In the genomic region with DNA sequence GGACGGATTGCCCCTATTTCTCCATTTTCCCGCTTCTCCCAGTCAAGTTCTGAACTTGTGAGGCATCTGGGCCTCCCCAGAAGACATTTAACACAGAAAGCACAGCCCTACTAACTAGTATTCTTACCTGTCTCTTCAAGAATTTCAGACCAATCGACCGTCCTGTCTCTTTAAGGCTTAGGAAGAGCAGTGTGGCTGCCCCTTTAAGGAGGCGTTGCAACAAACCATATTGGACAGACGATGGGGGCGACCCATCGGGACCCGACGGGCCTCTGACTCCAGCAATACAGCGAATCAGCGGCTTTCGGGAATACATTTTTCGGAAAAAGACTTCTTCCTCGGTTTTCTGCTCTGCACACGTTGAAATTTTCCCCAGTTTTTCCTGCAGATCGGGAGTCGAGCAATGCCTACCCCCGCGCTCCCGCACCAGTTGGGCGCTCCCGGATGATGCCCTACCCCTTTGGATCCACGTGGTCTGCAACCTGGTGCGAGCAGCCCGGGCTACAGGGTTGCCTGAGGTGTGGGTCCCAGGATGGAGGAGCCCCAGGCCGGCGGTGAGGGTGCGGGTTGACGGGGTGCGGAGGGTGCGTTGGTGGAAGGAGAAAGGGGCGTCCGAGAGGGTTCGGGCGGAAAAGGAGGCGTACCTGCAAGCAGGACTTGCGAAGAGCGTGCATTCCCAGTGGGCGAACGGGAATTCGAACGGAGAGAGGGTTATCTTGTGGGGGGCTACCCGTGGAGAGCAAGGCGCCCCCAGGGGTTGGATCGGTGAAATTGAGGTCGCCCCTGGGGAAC, we compare ENCODE assay signal across 1 cellular context.
TF ChIP-seq lines count a peak whose summit lies in the region.

A gene with protein sequence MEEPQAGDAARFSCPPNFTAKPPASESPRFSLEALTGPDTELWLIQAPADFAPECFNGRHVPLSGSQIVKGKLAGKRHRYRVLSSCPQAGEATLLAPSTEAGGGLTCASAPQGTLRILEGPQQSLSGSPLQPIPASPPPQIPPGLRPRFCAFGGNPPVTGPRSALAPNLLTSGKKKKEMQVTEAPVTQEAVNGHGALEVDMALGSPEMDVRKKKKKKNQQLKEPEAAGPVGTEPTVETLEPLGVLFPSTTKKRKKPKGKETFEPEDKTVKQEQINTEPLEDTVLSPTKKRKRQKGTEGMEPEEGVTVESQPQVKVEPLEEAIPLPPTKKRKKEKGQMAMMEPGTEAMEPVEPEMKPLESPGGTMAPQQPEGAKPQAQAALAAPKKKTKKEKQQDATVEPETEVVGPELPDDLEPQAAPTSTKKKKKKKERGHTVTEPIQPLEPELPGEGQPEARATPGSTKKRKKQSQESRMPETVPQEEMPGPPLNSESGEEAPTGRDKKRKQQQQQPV (plus strand): TSS at position 480 of the 792 bp plus-strand sequence. CDS start 53 bp downstream, at position 533.

TF ChIP-seq in HEK293, 187 proteins besides CTCF, POLR2A, EP300 and RAD21 (continued from another document and continues in another):
- no peak for TF ChIP-seq ZNF266 (tag by site-specific recombination; IDR thresholded peaks at IDR 0.05; ENCODE audit: low read depth)
- TF ChIP-seq ZSCAN30 (tag by site-specific recombination; IDR thresholded peaks at IDR 0.05): no peak
- TF ChIP-seq ZNF335 (tag by site-specific recombination; conservative IDR thresholded peaks at IDR 0.05): peak; percentile 81
- TF ChIP-seq ZNF501 (tag by site-specific recombination; IDR thresholded peaks at IDR 0.05): peak; percentile 73; the same call in 1 of the 2 replicates
- no peak for TF ChIP-seq ZNF768 (tag by site-specific recombination; IDR thresholded peaks at IDR 0.05)
- TF ChIP-seq, protein P1, sequence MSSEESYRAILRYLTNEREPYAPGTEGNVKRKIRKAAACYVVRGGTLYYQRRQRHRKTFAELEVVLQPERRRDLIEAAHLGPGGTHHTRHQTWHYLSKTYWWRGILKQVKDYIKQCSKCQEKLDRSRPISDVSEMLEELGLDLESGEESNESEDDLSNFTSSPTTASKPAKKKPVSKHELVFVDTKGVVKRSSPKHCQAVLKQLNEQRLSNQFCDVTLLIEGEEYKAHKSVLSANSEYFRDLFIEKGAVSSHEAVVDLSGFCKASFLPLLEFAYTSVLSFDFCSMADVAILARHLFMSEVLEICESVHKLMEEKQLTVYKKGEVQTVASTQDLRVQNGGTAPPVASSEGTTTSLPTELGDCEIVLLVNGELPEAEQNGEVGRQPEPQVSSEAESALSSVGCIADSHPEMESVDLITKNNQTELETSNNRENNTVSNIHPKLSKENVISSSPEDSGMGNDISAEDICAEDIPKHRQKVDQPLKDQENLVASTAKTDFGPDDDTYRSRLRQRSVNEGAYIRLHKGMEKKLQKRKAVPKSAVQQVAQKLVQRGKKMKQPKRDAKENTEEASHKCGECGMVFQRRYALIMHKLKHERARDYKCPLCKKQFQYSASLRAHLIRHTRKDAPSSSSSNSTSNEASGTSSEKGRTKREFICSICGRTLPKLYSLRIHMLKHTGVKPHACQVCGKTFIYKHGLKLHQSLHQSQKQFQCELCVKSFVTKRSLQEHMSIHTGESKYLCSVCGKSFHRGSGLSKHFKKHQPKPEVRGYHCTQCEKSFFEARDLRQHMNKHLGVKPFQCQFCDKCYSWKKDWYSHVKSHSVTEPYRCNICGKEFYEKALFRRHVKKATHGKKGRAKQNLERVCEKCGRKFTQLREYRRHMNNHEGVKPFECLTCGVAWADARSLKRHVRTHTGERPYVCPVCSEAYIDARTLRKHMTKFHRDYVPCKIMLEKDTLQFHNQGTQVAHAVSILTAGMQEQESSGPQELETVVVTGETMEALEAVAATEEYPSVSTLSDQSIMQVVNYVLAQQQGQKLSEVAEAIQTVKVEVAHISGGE (tag by site-specific recombination; conservative IDR thresholded peaks at IDR 0.05; ENCODE audit: low read depth): no peak; the same call in 1 of the 2 replicates
- no peak for TF ChIP-seq ZSCAN16 (tag by site-specific recombination; IDR thresholded peaks at IDR 0.05)
- TF ChIP-seq ZBTB7A (tag by site-specific recombination; IDR thresholded peaks at IDR 0.05; ENCODE audit: low read depth): no peak
- TF ChIP-seq ZNF354C (tag by site-specific recombination; IDR thresholded peaks at IDR 0.05; ENCODE audit: borderline replicate concordance, low read depth): no peak
- no peak for TF ChIP-seq ZNF169 (tag by site-specific recombination; IDR thresholded peaks at IDR 0.05)
- TF ChIP-seq, protein P2, sequence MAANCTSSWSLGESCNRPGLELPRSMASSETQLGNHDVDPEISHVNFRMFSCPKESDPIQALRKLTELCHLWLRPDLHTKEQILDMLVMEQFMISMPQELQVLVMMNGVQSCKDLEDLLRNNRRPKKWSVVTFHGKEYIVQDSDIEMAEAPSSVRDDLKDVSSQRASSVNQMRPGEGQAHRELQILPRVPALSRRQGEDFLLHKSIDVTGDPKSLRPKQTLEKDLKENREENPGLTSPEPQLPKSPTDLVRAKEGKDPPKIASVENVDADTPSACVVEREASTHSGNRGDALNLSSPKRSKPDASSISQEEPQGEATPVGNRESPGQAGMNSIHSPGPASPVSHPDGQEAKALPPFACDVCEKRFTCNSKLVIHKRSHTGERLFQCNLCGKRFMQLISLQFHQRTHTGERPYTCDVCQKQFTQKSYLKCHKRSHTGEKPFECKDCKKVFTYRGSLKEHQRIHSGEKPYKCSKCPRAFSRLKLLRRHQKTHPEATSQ (tag by site-specific recombination; IDR thresholded peaks at IDR 0.05): no peak
- TF ChIP-seq ZXDB (tag by site-specific recombination; IDR thresholded peaks at IDR 0.05): peak; percentile 92
- 0 out of 2 replicates have a peak, but pooled peaks have one; percentile 32 for TF ChIP-seq ZBTB8A (tag by site-specific recombination; IDR thresholded peaks at IDR 0.05)
- TF ChIP-seq, protein P3, sequence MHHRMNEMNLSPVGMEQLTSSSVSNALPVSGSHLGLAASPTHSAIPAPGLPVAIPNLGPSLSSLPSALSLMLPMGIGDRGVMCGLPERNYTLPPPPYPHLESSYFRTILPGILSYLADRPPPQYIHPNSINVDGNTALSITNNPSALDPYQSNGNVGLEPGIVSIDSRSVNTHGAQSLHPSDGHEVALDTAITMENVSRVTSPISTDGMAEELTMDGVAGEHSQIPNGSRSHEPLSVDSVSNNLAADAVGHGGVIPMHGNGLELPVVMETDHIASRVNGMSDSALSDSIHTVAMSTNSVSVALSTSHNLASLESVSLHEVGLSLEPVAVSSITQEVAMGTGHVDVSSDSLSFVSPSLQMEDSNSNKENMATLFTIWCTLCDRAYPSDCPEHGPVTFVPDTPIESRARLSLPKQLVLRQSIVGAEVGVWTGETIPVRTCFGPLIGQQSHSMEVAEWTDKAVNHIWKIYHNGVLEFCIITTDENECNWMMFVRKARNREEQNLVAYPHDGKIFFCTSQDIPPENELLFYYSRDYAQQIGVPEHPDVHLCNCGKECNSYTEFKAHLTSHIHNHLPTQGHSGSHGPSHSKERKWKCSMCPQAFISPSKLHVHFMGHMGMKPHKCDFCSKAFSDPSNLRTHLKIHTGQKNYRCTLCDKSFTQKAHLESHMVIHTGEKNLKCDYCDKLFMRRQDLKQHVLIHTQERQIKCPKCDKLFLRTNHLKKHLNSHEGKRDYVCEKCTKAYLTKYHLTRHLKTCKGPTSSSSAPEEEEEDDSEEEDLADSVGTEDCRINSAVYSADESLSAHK (tag by site-specific recombination; IDR thresholded peaks at IDR 0.05): no peak
- no peak for TF ChIP-seq ZNF114 (tag by site-specific recombination; IDR thresholded peaks at IDR 0.05)
- TF ChIP-seq ZNF626 (tag by site-specific recombination; IDR thresholded peaks at IDR 0.05): no peak
- TF ChIP-seq ZNF521 (tag by site-specific recombination; IDR thresholded peaks at IDR 0.05): no peak
- TF ChIP-seq ZNF223 (tag by site-specific recombination; IDR thresholded peaks at IDR 0.05): no peak
- TF ChIP-seq, protein P4, sequence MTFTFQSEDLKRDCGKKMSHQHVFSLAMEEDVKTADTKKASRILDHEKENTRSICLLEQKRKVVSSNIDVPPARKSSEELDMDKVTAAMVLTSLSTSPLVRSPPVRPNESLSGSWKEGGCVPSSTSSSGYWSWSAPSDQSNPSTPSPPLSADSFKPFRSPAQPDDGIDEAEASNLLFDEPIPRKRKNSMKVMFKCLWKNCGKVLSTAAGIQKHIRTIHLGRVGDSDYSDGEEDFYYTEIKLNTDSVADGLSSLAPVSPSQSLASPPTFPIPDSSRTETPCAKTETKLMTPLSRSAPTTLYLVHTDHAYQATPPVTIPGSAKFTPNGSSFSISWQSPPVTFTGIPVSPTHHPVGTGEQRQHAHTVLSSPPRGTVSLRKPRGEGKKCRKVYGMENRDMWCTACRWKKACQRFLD (tag by site-specific recombination; IDR thresholded peaks at IDR 0.05): no peak
- no peak for TF ChIP-seq GLI2 (tag by site-specific recombination; IDR thresholded peaks at IDR 0.05; ENCODE audit: borderline replicate concordance, low read depth)
- TF ChIP-seq ZNF571 (tag by site-specific recombination; IDR thresholded peaks at IDR 0.05): no peak
- no peak for TF ChIP-seq HOXC10 (CRISPR knock-in tag; IDR thresholded peaks at IDR 0.05)
- no peak for TF ChIP-seq ZNF776 (tag by site-specific recombination; IDR thresholded peaks at IDR 0.05; ENCODE audit: borderline replicate concordance)
- TF ChIP-seq, protein P5, sequence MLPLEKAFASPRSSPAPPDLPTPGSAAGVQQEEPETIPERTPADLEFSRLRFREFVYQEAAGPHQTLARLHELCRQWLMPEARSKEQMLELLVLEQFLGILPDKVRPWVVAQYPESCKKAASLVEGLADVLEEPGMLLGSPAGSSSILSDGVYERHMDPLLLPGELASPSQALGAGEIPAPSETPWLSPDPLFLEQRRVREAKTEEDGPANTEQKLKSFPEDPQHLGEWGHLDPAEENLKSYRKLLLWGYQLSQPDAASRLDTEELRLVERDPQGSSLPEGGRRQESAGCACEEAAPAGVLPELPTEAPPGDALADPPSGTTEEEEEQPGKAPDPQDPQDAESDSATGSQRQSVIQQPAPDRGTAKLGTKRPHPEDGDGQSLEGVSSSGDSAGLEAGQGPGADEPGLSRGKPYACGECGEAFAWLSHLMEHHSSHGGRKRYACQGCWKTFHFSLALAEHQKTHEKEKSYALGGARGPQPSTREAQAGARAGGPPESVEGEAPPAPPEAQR (tag by site-specific recombination; IDR thresholded peaks at IDR 0.05): peak; percentile 42; the same call in 1 of the 2 replicates
- TF ChIP-seq TCF7L2 (IDR thresholded peaks at IDR 0.05; ENCODE audit: borderline replicate concordance, low read depth, low read length): no peak
- TF ChIP-seq, protein P6, sequence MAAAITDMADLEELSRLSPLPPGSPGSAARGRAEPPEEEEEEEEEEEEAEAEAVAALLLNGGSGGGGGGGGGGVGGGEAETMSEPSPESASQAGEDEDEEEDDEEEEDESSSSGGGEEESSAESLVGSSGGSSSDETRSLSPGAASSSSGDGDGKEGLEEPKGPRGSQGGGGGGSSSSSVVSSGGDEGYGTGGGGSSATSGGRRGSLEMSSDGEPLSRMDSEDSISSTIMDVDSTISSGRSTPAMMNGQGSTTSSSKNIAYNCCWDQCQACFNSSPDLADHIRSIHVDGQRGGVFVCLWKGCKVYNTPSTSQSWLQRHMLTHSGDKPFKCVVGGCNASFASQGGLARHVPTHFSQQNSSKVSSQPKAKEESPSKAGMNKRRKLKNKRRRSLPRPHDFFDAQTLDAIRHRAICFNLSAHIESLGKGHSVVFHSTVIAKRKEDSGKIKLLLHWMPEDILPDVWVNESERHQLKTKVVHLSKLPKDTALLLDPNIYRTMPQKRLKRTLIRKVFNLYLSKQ (tag by site-specific recombination; IDR thresholded peaks at IDR 0.05; ENCODE audit: borderline replicate concordance): no peak
- no peak for TF ChIP-seq ZNF157 (tag by site-specific recombination; IDR thresholded peaks at IDR 0.05)
- TF ChIP-seq ZNF623 (tag by site-specific recombination; IDR thresholded peaks at IDR 0.05): 0 out of 2 replicates have a peak, but pooled peaks have one; percentile 16
- TF ChIP-seq, protein P7, sequence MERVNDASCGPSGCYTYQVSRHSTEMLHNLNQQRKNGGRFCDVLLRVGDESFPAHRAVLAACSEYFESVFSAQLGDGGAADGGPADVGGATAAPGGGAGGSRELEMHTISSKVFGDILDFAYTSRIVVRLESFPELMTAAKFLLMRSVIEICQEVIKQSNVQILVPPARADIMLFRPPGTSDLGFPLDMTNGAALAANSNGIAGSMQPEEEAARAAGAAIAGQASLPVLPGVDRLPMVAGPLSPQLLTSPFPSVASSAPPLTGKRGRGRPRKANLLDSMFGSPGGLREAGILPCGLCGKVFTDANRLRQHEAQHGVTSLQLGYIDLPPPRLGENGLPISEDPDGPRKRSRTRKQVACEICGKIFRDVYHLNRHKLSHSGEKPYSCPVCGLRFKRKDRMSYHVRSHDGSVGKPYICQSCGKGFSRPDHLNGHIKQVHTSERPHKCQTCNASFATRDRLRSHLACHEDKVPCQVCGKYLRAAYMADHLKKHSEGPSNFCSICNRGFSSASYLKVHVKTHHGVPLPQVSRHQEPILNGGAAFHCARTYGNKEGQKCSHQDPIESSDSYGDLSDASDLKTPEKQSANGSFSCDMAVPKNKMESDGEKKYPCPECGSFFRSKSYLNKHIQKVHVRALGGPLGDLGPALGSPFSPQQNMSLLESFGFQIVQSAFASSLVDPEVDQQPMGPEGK (tag by site-specific recombination; IDR thresholded peaks at IDR 0.05): peak; percentile 76
- TF ChIP-seq ZNF473 (tag by site-specific recombination; IDR thresholded peaks at IDR 0.05): no peak
- TF ChIP-seq SP3 (tag by site-specific recombination; IDR thresholded peaks at IDR 0.05): peak; percentile 81
- no peak for TF ChIP-seq ZNF248 (tag by site-specific recombination; IDR thresholded peaks at IDR 0.05)
- no peak for TF ChIP-seq ZNF133 (tag by site-specific recombination; IDR thresholded peaks at IDR 0.05)
- TF ChIP-seq ZNF48 (tag by site-specific recombination; IDR thresholded peaks at IDR 0.05): no peak
- peak; percentile 99 for TF ChIP-seq FEZF1 (tag by site-specific recombination; IDR thresholded peaks at IDR 0.05)
- no peak; the same call in 1 of the 2 replicates for TF ChIP-seq ZBTB21 (tag by site-specific recombination; IDR thresholded peaks at IDR 0.05)
- no peak; the same call in 1 of the 2 replicates for TF ChIP-seq ZNF174 (tag by site-specific recombination; IDR thresholded peaks at IDR 0.05)
- no peak for TF ChIP-seq ZNF16 (tag by site-specific recombination; IDR thresholded peaks at IDR 0.05; ENCODE audit: low read depth)
- no peak for TF ChIP-seq ZNF221 (tag by site-specific recombination; IDR thresholded peaks at IDR 0.05; ENCODE audit: borderline replicate concordance)
- TF ChIP-seq ZNF585B (tag by site-specific recombination; IDR thresholded peaks at IDR 0.05): no peak
- TF ChIP-seq ZNF701 (tag by site-specific recombination; IDR thresholded peaks at IDR 0.05): no peak
- TF ChIP-seq ZNF837 (tag by site-specific recombination; IDR thresholded peaks at IDR 0.05): no peak
- TF ChIP-seq, protein P8, sequence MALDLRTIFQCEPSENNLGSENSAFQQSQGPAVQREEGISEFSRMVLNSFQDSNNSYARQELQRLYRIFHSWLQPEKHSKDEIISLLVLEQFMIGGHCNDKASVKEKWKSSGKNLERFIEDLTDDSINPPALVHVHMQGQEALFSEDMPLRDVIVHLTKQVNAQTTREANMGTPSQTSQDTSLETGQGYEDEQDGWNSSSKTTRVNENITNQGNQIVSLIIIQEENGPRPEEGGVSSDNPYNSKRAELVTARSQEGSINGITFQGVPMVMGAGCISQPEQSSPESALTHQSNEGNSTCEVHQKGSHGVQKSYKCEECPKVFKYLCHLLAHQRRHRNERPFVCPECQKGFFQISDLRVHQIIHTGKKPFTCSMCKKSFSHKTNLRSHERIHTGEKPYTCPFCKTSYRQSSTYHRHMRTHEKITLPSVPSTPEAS (tag by site-specific recombination; IDR thresholded peaks at IDR 0.05): peak; percentile 42; the same call in 1 of the 2 replicates
- TF ChIP-seq ZNF184 (tag by site-specific recombination; IDR thresholded peaks at IDR 0.05): peak; percentile 11; the same call in 1 of the 2 replicates
- TF ChIP-seq ZNF560 (tag by site-specific recombination; IDR thresholded peaks at IDR 0.05; ENCODE audit: borderline replicate concordance): no peak
